Comparison of ENCODE assay signal across 8 cellular contexts in genomic region chr1:147494998-147495580, GRCh38. TPM values are rescaled to one million over a fixed set of nuclear protein-coding genes. Genes with fewer than 3 reads are reported as not detected.
A peak's percentile ranks its signal among the peaks of the same experiment; 100 is the strongest.
DNase-seq lines count a peak whose midpoint lies in the region; ATAC-seq and TF ChIP-seq lines count a peak whose summit lies in the region.

No MANE protein-coding gene starts in this region.

- WGBS in prostate gland = 17% methylated on average over 9 of the region's 9 CpGs

- H3K36me3 ChIP-seq in DOHH2 (ENCODE audit: control insufficient read depth, low read length) (no peaks in the 10 kb centered on the region), MG63 (no peaks in the 10 kb centered on the region), SJSA1 (no peaks in the 10 kb centered on the region), prostate gland (no peaks in the 10 kb centered on the region), vagina (no peaks in the 10 kb centered on the region)

- no peaks in the 10 kb centered on the region for H3K9me3 ChIP-seq in DOHH2 (ENCODE audit: control insufficient read depth, insufficient read depth, low read length)
- no peaks in the 10 kb centered on the region for H3K9me3 ChIP-seq in MG63
- no peaks in the 10 kb centered on the region for H3K9me3 ChIP-seq in SJSA1 (replicated peaks)
- H3K9me3 ChIP-seq in prostate gland = no peaks in the 10 kb centered on the region
- no peaks in the 10 kb centered on the region for H3K9me3 ChIP-seq in vagina

- no peak for TF ChIP-seq POLR2A in prostate gland (IDR thresholded peaks at IDR 0.05)
- TF ChIP-seq POLR2A in vagina (IDR thresholded peaks at IDR 0.05) = no peak

- TF ChIP-seq CTCF in DOHH2 (IDR thresholded peaks at IDR 0.05; ENCODE audit: low read depth, low read length, poor library complexity, severe bottlenecking) (peak; percentile 84), prostate gland (IDR thresholded peaks at IDR 0.05) (peak; percentile 56 to 88 (median 86)), vagina (IDR thresholded peaks at IDR 0.05) (peak; percentile 66 to 91 (median 85))

- peak; percentile 77 for DNase-seq in MG63
- DNase-seq in SJSA1 (ENCODE audit: low read depth in 1 of 2, low spot score in 2 of 2) = peak; percentile 33 to 73
- DNase-seq in activated naive CD4-positive, alpha-beta T cell treated with Interleukin-2 at 50 U/mL for 16 hours = peak; percentile 73
- peak; percentile 72 for DNase-seq in glomerular visceral epithelial cell (ENCODE audit: extremely low spot score)
- DNase-seq in prostate gland (ENCODE audit: low spot score) = peak; percentile 67
- no peak for DNase-seq in vagina (ENCODE audit: extremely low spot score in 2 of 2)

- H4K20me1 ChIP-seq in DOHH2 (ENCODE audit: control insufficient read depth, insufficient read depth, low read depth, low read length) = no peaks in the 10 kb centered on the region

- H3K4me2 ChIP-seq in DOHH2 (ENCODE audit: low read length) = no peak overlapping the region

- H3K4me3 ChIP-seq in DOHH2 (ENCODE audit: low read length) = no peak overlapping the region
- no peak overlapping the region for H3K4me3 ChIP-seq in MG63
- H3K4me3 ChIP-seq in SJSA1 = no peak overlapping the region
- no peak overlapping the region for H3K4me3 ChIP-seq in prostate gland
- no peak overlapping the region for H3K4me3 ChIP-seq in vagina

- no peaks in the 10 kb centered on the region for H3F3A ChIP-seq in DOHH2 (ENCODE audit: control insufficient read depth, insufficient read depth)

- H3K9me2 ChIP-seq in DOHH2 (replicated peaks; ENCODE audit: control insufficient read depth, low read length) = no peaks in the 10 kb centered on the region

- peak; percentile 71 for ATAC-seq in GM21737 (IDR thresholded peaks at IDR 0.05; ENCODE audit: unreplicated experiment)

- no peaks in the 10 kb centered on the region for H3K79me2 ChIP-seq in DOHH2 (ENCODE audit: control insufficient read depth, low read length)

- no peaks in the 10 kb centered on the region for H3K4me1 ChIP-seq in DOHH2 (ENCODE audit: control insufficient read depth, low read length)
- no peaks in the 10 kb centered on the region for H3K4me1 ChIP-seq in SJSA1 (replicated peaks)
- no peaks in the 10 kb centered on the region for H3K4me1 ChIP-seq in prostate gland (replicated peaks)
- H3K4me1 ChIP-seq in vagina = peaks cover 6% of the 10 kb centered on the region

- H3K27ac ChIP-seq in DOHH2 (ENCODE audit: low read depth, low read length) (no peak overlapping the region), SJSA1 (no peak overlapping the region), prostate gland (no peak overlapping the region), vagina (no peak overlapping the region)

- H3K27me3 ChIP-seq in DOHH2 (ENCODE audit: control insufficient read depth, low read length) (peaks cover 17% of the 10 kb centered on the region; the same call in 1 of the 2 replicates), MG63 (no peaks in the 10 kb centered on the region), SJSA1 (replicated peaks) (0 out of 2 replicates have a peak, but pooled peaks cover 6% of the 10 kb centered on the region), prostate gland (replicated peaks; ENCODE audit: insufficient read depth) (no peaks in the 10 kb centered on the region), vagina (no peaks in the 10 kb centered on the region)

- intact Hi-C loops in prostate gland (cut with DNase I) = loop anchor here (5.0 to 10.0 kb wide), 3 partner anchors 132 to 400 kb away; no protein-coding TSS in a partner anchor
- intact Hi-C loops in vagina (cut with DNase I) = loop anchor here (5.0 kb wide), 1 partner anchor 147 kb away; no protein-coding TSS in a partner anchor

RNA-seq across cellular contexts. Expression of gene BCL9, which starts 46.2 kb away (rescaled TPM):
- 2.1 and 3.0 TPM in 2 replicates for total RNA-seq in MG63 (2014; rRNA removed; shearing (Covaris generic); ENCODE audit: low replicate concordance)
- 0.85 and 6.8 TPM in 2 replicates for total RNA-seq in SJSA1 (2014; rRNA removed; shearing (Covaris generic))
- total RNA-seq in prostate gland (10 to 100 TPM; 28.2 to 32.0 TPM), vagina (16.5 TPM)

Comparison
In these comparisons a context has a peak if more than half of its experiments do, and no peak if none do; other contexts are left out.
1. DNase-seq: peak in MG63 (single experiment), SJSA1 (2 of 2), activated naive CD4-positive, alpha-beta T cell treated with Interleukin-2 at 50 U/mL for 16 hours (single experiment), glomerular visceral epithelial cell (single experiment) and prostate gland (single experiment); none in vagina (0 of 2).
2. Peak in every context shown above with its lines, with median percentiles within 50 percentile points of each other: CTCF ChIP-seq.